Comparison of ENCODE assay signal across 9 cellular contexts in the genomic region with DNA sequence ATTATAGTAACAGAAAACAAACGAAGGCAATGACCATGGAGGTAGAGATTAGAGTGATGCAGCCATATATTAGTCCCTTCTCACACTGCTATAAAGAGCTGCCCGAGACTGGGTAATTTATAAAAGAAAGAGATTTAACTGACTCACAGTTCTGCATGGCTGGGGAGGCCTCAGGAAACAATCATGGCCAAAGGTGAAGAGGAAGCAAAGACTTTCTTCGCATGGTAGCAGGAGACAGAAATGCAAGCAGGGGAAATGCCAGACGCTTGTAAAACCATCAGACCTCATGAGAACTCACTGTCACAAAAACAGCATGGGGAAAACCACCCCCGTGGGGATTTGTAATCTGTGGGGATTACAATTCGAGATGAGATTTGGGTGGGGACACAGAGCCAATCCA. TPM values are rescaled to one million over a fixed set of nuclear protein-coding genes. Genes with fewer than 3 reads are reported as not detected.
"Had no signal": no experiment of that assay in that cellular context is flagged by ENCODE, and none has a peak within 500 bp of the region (broad histone marks: within the 10 kb centered on the region; RNA-seq: fewer than 3 reads in every experiment).

No MANE protein-coding gene starts in this region.

RNA-seq across cellular contexts. Expression of gene SSX1, which starts 2.2 kb away (rescaled TPM):
- total RNA-seq: LHCN-M2, MCF 10A, NCI-H460, OCI-LY7, PC-9, Right ventricle myocardium inferior, SJCRH30 had no signal

RNA-seq across cellular contexts. Expression of gene SSX5, which starts 56.4 kb away (rescaled TPM):
- total RNA-seq: LHCN-M2, MCF 10A, NCI-H460, OCI-LY7, PC-9, Right ventricle myocardium inferior, RPMI7951, SJCRH30, SK-MEL-5 had no signal
